1 cellular context compared by ENCODE assay signal in genomic region chr17:7394452-7395191, GRCh38.
TF ChIP-seq lines count a peak whose summit lies in the region.

TSS of gene PLSCR3 (minus strand) at chr17:7394525. CDS start at chr17:7394110, 415 bp downstream.

TF ChIP-seq in K562, 482 proteins besides CTCF, POLR2A, EP300 and RAD21 (continued from another document and continues in another):
- TF ChIP-seq ZNF24 (IDR thresholded peaks at IDR 0.05) (no peak), PRDM10 (IDR thresholded peaks at IDR 0.05; ENCODE audit: partially characterized antibody) (no peak), MTA1 (IDR thresholded peaks at IDR 0.05; ENCODE audit: borderline replicate concordance) (no peak), SRSF3 (IDR thresholded peaks at IDR 0.05; ENCODE audit: insufficient read depth, low read length) (no peak), MAFG (tag; conservative IDR thresholded peaks at IDR 0.05) (no peak), GTF2E2 (tag; IDR thresholded peaks at IDR 0.05) (no peak), TRIM24 (IDR thresholded peaks at IDR 0.05) (no peak), PBX2 (CRISPR knock-in tag; IDR thresholded peaks at IDR 0.05; ENCODE audit: low read depth) (no peak), PBX2 (tag; conservative IDR thresholded peaks at IDR 0.05; ENCODE audit: low read depth) (no peak), PURB (CRISPR knock-in tag; IDR thresholded peaks at IDR 0.05; ENCODE audit: low read depth) (no peak), ZC3H8 (IDR thresholded peaks at IDR 0.05) (no peak), MLX (CRISPR knock-in tag; conservative IDR thresholded peaks at IDR 0.05) (no peak), ZZZ3 (IDR thresholded peaks at IDR 0.05) (no peak), RBM34 (IDR thresholded peaks at IDR 0.05; ENCODE audit: borderline replicate concordance, insufficient read depth, low read length) (no peak), NFE2L1 (tag; IDR thresholded peaks at IDR 0.05; ENCODE audit: borderline replicate concordance, low read depth) (no peak), CEBPB (tag; IDR thresholded peaks at IDR 0.05) (no peak), GTF2A2 (tag; IDR thresholded peaks at IDR 0.05) (no peak), RBM15 (IDR thresholded peaks at IDR 0.05; ENCODE audit: insufficient read depth, low read length) (no peak), ZNF830 (CRISPR knock-in tag; IDR thresholded peaks at IDR 0.05) (no peak), CGGBP1 (CRISPR knock-in tag; IDR thresholded peaks at IDR 0.05) (no peak), IRF9 (tag; IDR thresholded peaks at IDR 0.05) (no peak), NFYB (IDR thresholded peaks at IDR 0.05; ENCODE audit: extremely low read depth, insufficient read length) (no peak), ZNF134 (CRISPR knock-in tag; conservative IDR thresholded peaks at IDR 0.05) (no peak), RFX5 (IDR thresholded peaks at IDR 0.05; ENCODE audit: low read depth, low read length) (no peak), GABPB1 (CRISPR knock-in tag; IDR thresholded peaks at IDR 0.05) (peak; percentile 51; the same call in 1 of the 2 replicates), TAF1 (IDR thresholded peaks at IDR 0.05; ENCODE audit: control insufficient read depth, extremely low read depth, insufficient read depth, low read length, severe bottlenecking) (peak; percentile 42), NR0B1 (IDR thresholded peaks at IDR 0.05; ENCODE audit: partially characterized antibody) (no peak), ZNF408 (CRISPR knock-in tag; IDR thresholded peaks at IDR 0.05; ENCODE audit: low read depth) (no peak), ZFX (CRISPR knock-in tag; IDR thresholded peaks at IDR 0.05) (peak; percentile 67), ILF3 (IDR thresholded peaks at IDR 0.05; ENCODE audit: borderline replicate concordance) (no peak), MIER1 (IDR thresholded peaks at IDR 0.05; ENCODE audit: low read depth) (no peak), ZNF764 (CRISPR knock-in tag; IDR thresholded peaks at IDR 0.05; ENCODE audit: low read depth) (no peak), ZNF263 (CRISPR knock-in tag; IDR thresholded peaks at IDR 0.05; ENCODE audit: borderline replicate concordance) (no peak), GATAD2A (IDR thresholded peaks at IDR 0.05) (no peak), ILK (tag; IDR thresholded peaks at IDR 0.05; ENCODE audit: borderline replicate concordance, low read depth) (no peak), TFAM (CRISPR knock-in tag; conservative IDR thresholded peaks at IDR 0.05) (no peak), PHB2 (IDR thresholded peaks at IDR 0.05; ENCODE audit: low read depth) (no peak), TARDBP (IDR thresholded peaks at IDR 0.05) (no peak), NUFIP1 (IDR thresholded peaks at IDR 0.05; ENCODE audit: partially characterized antibody) (no peak), ZC3H11A (IDR thresholded peaks at IDR 0.05; ENCODE audit: low read depth, low read length) (no peak), POLR3A (IDR thresholded peaks at IDR 0.05; ENCODE audit: borderline replicate concordance, extremely low read depth, insufficient read depth, insufficient read length) (no peak), SNRNP70 (optimal IDR thresholded peaks at IDR 0.05; ENCODE audit: low read depth, low read length) (no peak), HMGXB4 (CRISPR knock-in tag; IDR thresholded peaks at IDR 0.05) (no peak), ZNF766 (CRISPR knock-in tag; conservative IDR thresholded peaks at IDR 0.05) (no peak), ZC3H4 (CRISPR knock-in tag; IDR thresholded peaks at IDR 0.05; ENCODE audit: borderline replicate concordance) (no peak), ZNF445 (CRISPR knock-in tag; IDR thresholded peaks at IDR 0.05; ENCODE audit: low read depth) (no peak), ELK3 (CRISPR knock-in tag; IDR thresholded peaks at IDR 0.05) (no peak), ZNF175 (CRISPR knock-in tag; IDR thresholded peaks at IDR 0.05; ENCODE audit: low read depth) (no peak), STAT5A (IDR thresholded peaks at IDR 0.05; ENCODE audit: borderline replicate concordance, low read length) (no peak), ERF (CRISPR knock-in tag; IDR thresholded peaks at IDR 0.05) (no peak), GABPB2 (CRISPR knock-in tag; conservative IDR thresholded peaks at IDR 0.05) (no peak), ZMIZ1 (IDR thresholded peaks at IDR 0.05; ENCODE audit: low read depth in 2 of 2, low read length in 2 of 2) (no peak), TBP (optimal IDR thresholded peaks at IDR 0.05; ENCODE audit: low read depth, low read length) (peak; percentile 6), DACH1 (IDR thresholded peaks at IDR 0.05; ENCODE audit: partially characterized antibody) (no peak), TAF7 (tag; IDR thresholded peaks at IDR 0.05) (no peak), TFE3 (CRISPR knock-in tag; IDR thresholded peaks at IDR 0.05) (no peak), RB1 (IDR thresholded peaks at IDR 0.05; ENCODE audit: low read depth) (peak; percentile 44; the same call in 1 of the 2 replicates)
